Comparison of ENCODE assay signal across 15 cellular contexts in the genomic region with DNA sequence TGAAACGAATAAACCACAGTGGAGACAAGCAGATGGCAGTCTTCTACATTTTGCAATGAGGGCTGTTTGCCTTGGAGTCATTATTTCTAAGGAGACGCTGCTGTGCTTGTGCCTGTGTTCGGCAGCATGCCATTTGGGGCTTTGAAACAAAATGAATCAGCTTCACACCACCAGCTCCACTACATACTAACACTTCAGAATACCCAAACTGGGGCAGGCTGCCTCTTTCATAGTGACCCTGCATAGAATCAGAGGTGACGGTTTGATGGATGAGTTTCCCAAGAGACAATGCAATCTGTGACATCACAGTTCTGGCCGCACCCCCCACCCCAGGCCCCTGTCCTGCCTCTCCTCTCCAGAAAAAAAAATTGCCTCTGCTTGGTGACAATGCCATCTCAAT. TPM values are rescaled to one million over a fixed set of nuclear protein-coding genes. Genes with fewer than 3 reads are reported as not detected.
DNase-seq lines count a peak whose midpoint lies in the region; ATAC-seq and TF ChIP-seq lines count a peak whose summit lies in the region.
"Had no signal": no experiment of that assay in that cellular context is flagged by ENCODE, and none has a peak within 500 bp of the region (broad histone marks: within the 10 kb centered on the region; RNA-seq: fewer than 3 reads in every experiment).

No MANE protein-coding gene starts in this region.

- H3K4me1 Mint-ChIP-seq in endodermal cell (peaks cover 25% of the 10 kb centered on the region), neural crest cell (peaks cover 43% of the 10 kb centered on the region)
- H3K4me1 Mint-ChIP-seq: activated B cell treated with CpG ODN at 0.5 μM for 24 hours; activated naive CD4-positive, alpha-beta T cell treated with anti-CD3 and anti-CD28 coated beads, Interleukin-2, amount 50 U/mL, for 24 hours had no signal

- H3K27ac ChIP-seq in endodermal cell (ENCODE audit: low read depth, low read length), result peak overlapping the region; percentile 88
- H3K27ac ChIP-seq: 22Rv1, parathyroid adenoma, thoracic aorta had no signal

- no peaks in the 10 kb centered on the region for H3K27me3 ChIP-seq in endodermal cell (ENCODE audit: control insufficient read depth, insufficient read depth, low read length, poor library complexity, severe bottlenecking)

- no peaks in the 10 kb centered on the region for H3K4me1 ChIP-seq in endodermal cell (ENCODE audit: control insufficient read depth, insufficient read depth, low read length)
- H3K4me1 ChIP-seq: parathyroid adenoma had no signal

- TF ChIP-seq CTCF in endodermal cell (conservative IDR thresholded peaks at IDR 0.05), result no peak
- no peak for TF ChIP-seq CTCF in neural crest cell (conservative IDR thresholded peaks at IDR 0.05)

- no peaks in the 10 kb centered on the region for H3K36me3 ChIP-seq in endodermal cell (ENCODE audit: control insufficient read depth, insufficient read depth, low read length)
- H3K36me3 ChIP-seq: thoracic aorta had no signal

- WGBS in endodermal cell (ENCODE audit: insufficient coverage in 1 of 2, insufficient read length in 1 of 2), 2 experiments, result 40 to 81% methylated on average over 1 to 4 of the region's 5 CpGs

- H3K27me3 Mint-ChIP-seq in endodermal cell (ENCODE audit: insufficient read depth) (no peaks in the 10 kb centered on the region), neural crest cell (ENCODE audit: low read depth) (no peaks in the 10 kb centered on the region)
- H3K27me3 Mint-ChIP-seq: activated B cell treated with CpG ODN at 0.5 μM for 24 hours; activated naive CD4-positive, alpha-beta T cell treated with anti-CD3 and anti-CD28 coated beads, Interleukin-2, amount 50 U/mL, for 24 hours had no signal

- H3K9me3 Mint-ChIP-seq in endodermal cell, result peaks cover 27% of the 10 kb centered on the region
- H3K9me3 Mint-ChIP-seq in neural crest cell, result peaks cover 4% of the 10 kb centered on the region
- H3K9me3 Mint-ChIP-seq: activated B cell treated with CpG ODN at 0.5 μM for 24 hours; activated naive CD4-positive, alpha-beta T cell treated with anti-CD3 and anti-CD28 coated beads, Interleukin-2, amount 50 U/mL, for 24 hours had no signal

- peak; percentile 67 for DNase-seq in DMS 273 (lab: John Stamatoyannopoulos, UW; ENCODE audit: unreplicated experiment)
- DNase-seq in DMS 273 treated with DMSO at 0.1 percent for 48 hours (lab: John Stamatoyannopoulos, UW), result no peak
- DNase-seq in NCI-H146 (lab: John Stamatoyannopoulos, UW), result peak; percentile 45
- no peak for DNase-seq in endodermal cell
- DNase-seq in neural crest cell (ENCODE audit: low read depth, low spot score), result peak; percentile 13
- no peak for DNase-seq in NK-92 treated with Interleukin-12 subunit alpha and Interleukin-12 subunit beta, amount 100 ng/mL, for 24 hours (lab: John Stamatoyannopoulos, UW)
- DNase-seq: activated B cell treated with CpG ODN at 0.5 μM for 24 hours; activated CD8-positive, alpha-beta memory T cell treated with anti-CD3 and anti-CD28 coated beads, Interleukin-2, amount 50 U/mL, for 4 hours; NCI-H1105 had no signal

- H3K9me3 ChIP-seq in endodermal cell (ENCODE audit: control insufficient read depth, low read length), result no peaks in the 10 kb centered on the region
- H3K9me3 ChIP-seq: thoracic aorta had no signal

- H3K4me3 ChIP-seq in endodermal cell (ENCODE audit: low read length), result no peak overlapping the region
- H3K4me3 ChIP-seq: thoracic aorta had no signal

- H3K36me3 Mint-ChIP-seq in endodermal cell (ENCODE audit: low read depth) (no peaks in the 10 kb centered on the region), neural crest cell (ENCODE audit: low read depth) (no peaks in the 10 kb centered on the region)
- H3K36me3 Mint-ChIP-seq: activated naive CD4-positive, alpha-beta T cell treated with anti-CD3 and anti-CD28 coated beads, Interleukin-2, amount 50 U/mL, for 24 hours had no signal

- ATAC-seq in GM19397 (IDR thresholded peaks at IDR 0.05; ENCODE audit: unreplicated experiment), result no peak
- ATAC-seq in GM19351 (IDR thresholded peaks at IDR 0.05; ENCODE audit: unreplicated experiment), result no peak

- no peak overlapping the region for H3K9ac ChIP-seq in endodermal cell (ENCODE audit: extremely low read depth, low read length, poor library complexity, severe bottlenecking)
- H3K9ac ChIP-seq: parathyroid adenoma had no signal

- H3K4me3 Mint-ChIP-seq in endodermal cell (no peak overlapping the region), neural crest cell (peak overlapping the region; percentile 90)
- H3K4me3 Mint-ChIP-seq: activated B cell treated with CpG ODN at 0.5 μM for 24 hours; activated naive CD4-positive, alpha-beta T cell treated with anti-CD3 and anti-CD28 coated beads, Interleukin-2, amount 50 U/mL, for 24 hours had no signal

- no peak overlapping the region for H3K27ac Mint-ChIP-seq in endodermal cell
- peak overlapping the region; percentile 19 for H3K27ac Mint-ChIP-seq in neural crest cell (ENCODE audit: unreplicated experiment)
- H3K27ac Mint-ChIP-seq: activated B cell treated with CpG ODN at 0.5 μM for 24 hours; activated naive CD4-positive, alpha-beta T cell treated with anti-CD3 and anti-CD28 coated beads, Interleukin-2, amount 50 U/mL, for 24 hours had no signal

RNA-seq across cellular contexts. Expression of a gene that starts 57.1 kb away (rescaled TPM):
- total RNA-seq in endodermal cell (10 to 100 TPM; 23.5 to 24.9 TPM), neural crest cell (47.1 and 48.1 TPM in 2 replicates)
- polyA plus RNA-seq in endodermal cell (2013, experiment 1 of 2), result 57.7 TPM
- 50.3 TPM for polyA plus RNA-seq in endodermal cell (2013, experiment 2 of 2)

Comparison
In these comparisons a context has a peak if more than half of its experiments do, and no peak if none do; other contexts are left out.
1. DNase-seq: peak in DMS 273 (single experiment), NCI-H146 (single experiment) and neural crest cell (single experiment); none in DMS 273 treated with DMSO at 0.1 percent for 48 hours (single experiment), endodermal cell (single experiment) and NK-92 treated with Interleukin-12 subunit alpha and Interleukin-12 subunit beta, amount 100 ng/mL, for 24 hours (single experiment).